In genomic region chr9:82606761-82607382, GRCh38 we compare ENCODE assay signal across 9 cellular contexts.
DNase-seq lines count a peak whose midpoint lies in the region; ATAC-seq and TF ChIP-seq lines count a peak whose summit lies in the region.
"Had no signal": no experiment of that assay in that cellular context is flagged by ENCODE, and none has a peak within 500 bp of the region (broad histone marks: within the 10 kb centered on the region; RNA-seq: fewer than 3 reads in every experiment).

No MANE protein-coding gene starts in this region.

- ATAC-seq in GM18861 (IDR thresholded peaks at IDR 0.05; ENCODE audit: unreplicated experiment): peak; percentile 54
- ATAC-seq in activated CD8-positive, alpha-beta T cell treated with anti-CD3 and anti-CD28 coated beads for 36 hours: no peak
- ATAC-seq in left ventricle myocardium superior: peak; percentile 82
- no peak for ATAC-seq in HG03175 (IDR thresholded peaks at IDR 0.05; ENCODE audit: unreplicated experiment)

- H3K4me3 Mint-ChIP-seq in activated CD8-positive, alpha-beta T cell treated with anti-CD3 and anti-CD28 coated beads for 36 hours: no peak overlapping the region

- intact Hi-C loops in activated CD8-positive, alpha-beta T cell treated with anti-CD3 and anti-CD28 coated beads for 36 hours (cut with micrococcal nuclease): no loop called here
- intact Hi-C loops in left ventricle myocardium superior (cut with micrococcal nuclease) (loop anchor here (5.0 to 10.0 kb wide), 2 partner anchors 75 to 122 kb away; no protein-coding TSS in a partner anchor), sigmoid colon (cut with DNase I) (loop anchor here (5.0 to 10.0 kb wide), 3 partner anchors 75 to 2002 kb away; no protein-coding TSS in a partner anchor)

- peak overlapping the region in 2 of 4 donors; percentile 17 to 43 for H3K27ac ChIP-seq in sigmoid colon

- peaks cover 0 to 24% (median 19%) of the 10 kb centered on the region in 4 donors for H3K4me1 ChIP-seq in sigmoid colon
- H3K4me1 ChIP-seq: HAP-1 had no signal

- H3K27ac Mint-ChIP-seq in activated CD8-positive, alpha-beta T cell treated with anti-CD3 and anti-CD28 coated beads for 36 hours: no peak overlapping the region

- H3K36me3 ChIP-seq in sigmoid colon: no peaks in the 10 kb centered on the region
- H3K36me3 ChIP-seq: HAP-1 had no signal

- H3K4me3 ChIP-seq in sigmoid colon: no peak overlapping the region
- H3K4me3 ChIP-seq: HAP-1 had no signal

- H3K9me3 ChIP-seq in sigmoid colon: no peaks in the 10 kb centered on the region
- H3K9me3 ChIP-seq: HAP-1 had no signal

- CTCF ChIA-PET in activated CD8-positive, alpha-beta T cell treated with anti-CD3 and anti-CD28 coated beads for 36 hours (lab: Charles Lee): interaction anchor here (1.0 to 1.3 kb wide), 3 partner anchors 11 to 1084 kb away, joined by 3 read pairs; no protein-coding TSS in a partner anchor

- POLR2A ChIA-PET in activated CD8-positive, alpha-beta T cell treated with anti-CD3 and anti-CD28 coated beads for 36 hours (lab: Charles Lee): no interaction called here

- 27 to 34% methylated on average over 4 of the region's 4 CpGs for WGBS in sigmoid colon, 2 donors

- TF ChIP-seq CTCF in AG09319 (IDR thresholded peaks at IDR 0.05; ENCODE audit: low read depth, low read length) (peak; percentile 71), sigmoid colon (IDR thresholded peaks at IDR 0.05) (peak; percentile 38 to 60 (median 52))
- TF ChIP-seq CTCF in activated CD8-positive, alpha-beta T cell treated with anti-CD3 and anti-CD28 coated beads for 36 hours (IDR thresholded peaks at IDR 0.05): no peak

- DNase-seq in AG09319 (ENCODE audit: extremely low read depth, low read depth) (peak; percentile 45), NCI-H1092 treated with DMSO at 0.1 percent for 48 hours (lab: John Stamatoyannopoulos, UW) (peak; percentile 73), left ventricle myocardium superior (no peak), sigmoid colon (peak; percentile 67), DMS153 treated with DMSO at 0.1 percent for 48 hours (lab: John Stamatoyannopoulos, UW; ENCODE audit: unreplicated experiment) (no peak)
- DNase-seq in activated CD8-positive, alpha-beta T cell treated with anti-CD3 and anti-CD28 coated beads for 36 hours: peak; percentile 16

- H3K27me3 ChIP-seq in sigmoid colon: no peaks in the 10 kb centered on the region

- TF ChIP-seq EP300 in sigmoid colon (IDR thresholded peaks at IDR 0.05): no peak

- H3K36me3 Mint-ChIP-seq in activated CD8-positive, alpha-beta T cell treated with anti-CD3 and anti-CD28 coated beads for 36 hours (ENCODE audit: low read depth): no peaks in the 10 kb centered on the region

- H3K4me1 Mint-ChIP-seq in activated CD8-positive, alpha-beta T cell treated with anti-CD3 and anti-CD28 coated beads for 36 hours (ENCODE audit: low read depth): no peaks in the 10 kb centered on the region

- no peaks in the 10 kb centered on the region for H3K27me3 Mint-ChIP-seq in activated CD8-positive, alpha-beta T cell treated with anti-CD3 and anti-CD28 coated beads for 36 hours

- TF ChIP-seq POLR2A in sigmoid colon (IDR thresholded peaks at IDR 0.05): no peak

- H3K9me3 Mint-ChIP-seq in activated CD8-positive, alpha-beta T cell treated with anti-CD3 and anti-CD28 coated beads for 36 hours: no peaks in the 10 kb centered on the region

Comparison
In these comparisons a context has a peak if more than half of its experiments do, and no peak if none do; other contexts are left out.
1. DNase-seq: peak in AG09319 (single experiment), NCI-H1092 treated with DMSO at 0.1 percent for 48 hours (single experiment), activated CD8-positive, alpha-beta T cell treated with anti-CD3 and anti-CD28 coated beads for 36 hours (single experiment) and sigmoid colon (single experiment); none in left ventricle myocardium superior (single experiment) and DMS153 treated with DMSO at 0.1 percent for 48 hours (single experiment).
2. ATAC-seq: peak in GM18861 (single experiment) and left ventricle myocardium superior (single experiment); none in activated CD8-positive, alpha-beta T cell treated with anti-CD3 and anti-CD28 coated beads for 36 hours (single experiment) and HG03175 (single experiment).